13 cellular contexts compared by ENCODE assay signal in genomic region chr10:87775766-87776165, GRCh38. TPM values are rescaled to one million over a fixed set of nuclear protein-coding genes. Genes with fewer than 3 reads are reported as not detected.
DNase-seq lines count a peak whose midpoint lies in the region; ATAC-seq and TF ChIP-seq lines count a peak whose summit lies in the region.
"Had no signal": no experiment of that assay in that cellular context is flagged by ENCODE, and none has a peak within 500 bp of the region (broad histone marks: within the 10 kb centered on the region; RNA-seq: fewer than 3 reads in every experiment).

No MANE protein-coding gene starts in this region.

- POLR2A ChIA-PET in activated CD8-positive, alpha-beta T cell treated with anti-CD3 and anti-CD28 coated beads for 36 hours (lab: Charles Lee), result interaction anchor here (0.6 to 0.9 kb wide), 2 partner anchors 13 to 28 kb away, joined by 3 read pairs; no protein-coding TSS in a partner anchor
- POLR2A ChIA-PET in activated CD8-positive, alpha-beta T cell treated with anti-CD3 and anti-CD28 coated beads, Interleukin-2, amount 10 ng/mL, durations not matched to agents 7 days and 5 days (lab: Charles Lee), result no interaction called here
- POLR2A ChIA-PET in RWPE1 (lab: Yijun Ruan, JAX; ENCODE audit: low non-redundant PET), result no interaction called here

- H3K36me3 ChIP-seq in smooth muscle cell (ENCODE audit: low read depth), result peaks cover 11% of the 10 kb centered on the region
- no peaks in the 10 kb centered on the region; the same call in none of the 2 replicates for H3K36me3 ChIP-seq in H7 (replicated peaks; ENCODE audit: control insufficient read depth, insufficient read depth, low read length)
- H3K36me3 ChIP-seq: ovary had no signal

- peaks cover 8% of the 10 kb centered on the region for H3F3A ChIP-seq in smooth muscle cell (ENCODE audit: low read depth)

- 71% methylated on average over 4 of the region's 4 CpGs for WGBS in smooth muscle cell (ENCODE audit: low lambda C conversion rate)

- ATAC-seq in activated CD8-positive, alpha-beta T cell treated with anti-CD3 and anti-CD28 coated beads for 36 hours, result no peak
- ATAC-seq in activated CD8-positive, alpha-beta T cell treated with anti-CD3 and anti-CD28 coated beads, Interleukin-2, amount 10 ng/mL, durations not matched to agents 7 days and 5 days, result no peak
- ATAC-seq in HG03135 (IDR thresholded peaks at IDR 0.05; ENCODE audit: unreplicated experiment) (no peak), HG03378 (IDR thresholded peaks at IDR 0.05; ENCODE audit: unreplicated experiment) (no peak)

- H3K4me3 Mint-ChIP-seq in activated CD8-positive, alpha-beta T cell treated with anti-CD3 and anti-CD28 coated beads for 36 hours, result no peak overlapping the region
- no peak overlapping the region for H3K4me3 Mint-ChIP-seq in activated CD8-positive, alpha-beta T cell treated with anti-CD3 and anti-CD28 coated beads, Interleukin-2, amount 10 ng/mL, durations not matched to agents 7 days and 5 days
- no peak overlapping the region for H3K4me3 Mint-ChIP-seq in endothelial cell (ENCODE audit: unreplicated experiment)

- no peak overlapping the region for H3K9ac ChIP-seq in smooth muscle cell (ENCODE audit: low read depth)

- CTCF ChIA-PET in activated CD8-positive, alpha-beta T cell treated with anti-CD3 and anti-CD28 coated beads for 36 hours (lab: Charles Lee), result interaction anchor here (1.0 kb wide), 1 partner anchor 21 kb away, joined by 3 read pairs; no protein-coding TSS in a partner anchor
- CTCF ChIA-PET in activated CD8-positive, alpha-beta T cell treated with anti-CD3 and anti-CD28 coated beads, Interleukin-2, amount 10 ng/mL, durations not matched to agents 7 days and 5 days (lab: Charles Lee), result interaction anchor here (0.7 to 1.7 kb wide), 2 partner anchors 10 to 14 kb away, joined by 3 to 4 read pairs; no protein-coding TSS in a partner anchor
- CTCF ChIA-PET in RWPE1 (lab: Yijun Ruan, JAX), result interaction anchor here (0.6 kb wide), 2 partner anchors 53 to 54 kb away, joined by 3 read pairs; no protein-coding TSS in a partner anchor

- H3K9me3 Mint-ChIP-seq in activated CD8-positive, alpha-beta T cell treated with anti-CD3 and anti-CD28 coated beads for 36 hours, result no peaks in the 10 kb centered on the region
- no peaks in the 10 kb centered on the region for H3K9me3 Mint-ChIP-seq in activated CD8-positive, alpha-beta T cell treated with anti-CD3 and anti-CD28 coated beads, Interleukin-2, amount 10 ng/mL, durations not matched to agents 7 days and 5 days (ENCODE audit: insufficient read depth)
- H3K9me3 Mint-ChIP-seq in endothelial cell (ENCODE audit: unreplicated experiment), result no peaks in the 10 kb centered on the region

- H3K9me3 ChIP-seq in smooth muscle cell (replicated peaks; ENCODE audit: low read depth), result no peaks in the 10 kb centered on the region
- H3K9me3 ChIP-seq: ovary, thyroid gland had no signal

- peaks cover 25% of the 10 kb centered on the region for H3K36me3 Mint-ChIP-seq in activated CD8-positive, alpha-beta T cell treated with anti-CD3 and anti-CD28 coated beads for 36 hours (ENCODE audit: low read depth)
- peaks cover 31% of the 10 kb centered on the region for H3K36me3 Mint-ChIP-seq in activated CD8-positive, alpha-beta T cell treated with anti-CD3 and anti-CD28 coated beads, Interleukin-2, amount 10 ng/mL, durations not matched to agents 7 days and 5 days (ENCODE audit: low read depth)
- H3K36me3 Mint-ChIP-seq in endothelial cell (ENCODE audit: low read depth, unreplicated experiment), result no peaks in the 10 kb centered on the region

- no peak overlapping the region for H3K4me3 ChIP-seq in smooth muscle cell
- no peak overlapping the region for H3K4me3 ChIP-seq in H7 (ENCODE audit: insufficient read depth, low read depth, low read length)
- H3K4me3 ChIP-seq: ovary, thyroid gland had no signal

- peaks cover 16% of the 10 kb centered on the region for H4K20me1 ChIP-seq in smooth muscle cell (ENCODE audit: low read depth)

- no peaks in the 10 kb centered on the region for H3K27me3 Mint-ChIP-seq in activated CD8-positive, alpha-beta T cell treated with anti-CD3 and anti-CD28 coated beads for 36 hours
- H3K27me3 Mint-ChIP-seq in activated CD8-positive, alpha-beta T cell treated with anti-CD3 and anti-CD28 coated beads, Interleukin-2, amount 10 ng/mL, durations not matched to agents 7 days and 5 days (ENCODE audit: low read depth), result no peaks in the 10 kb centered on the region
- H3K27me3 Mint-ChIP-seq in endothelial cell (ENCODE audit: unreplicated experiment), result no peaks in the 10 kb centered on the region

- no peak for TF ChIP-seq CTCF in activated CD8-positive, alpha-beta T cell treated with anti-CD3 and anti-CD28 coated beads for 36 hours (IDR thresholded peaks at IDR 0.05)
- no peak for TF ChIP-seq CTCF in RWPE1 (conservative IDR thresholded peaks at IDR 0.05; ENCODE audit: low read depth)
- no peak for TF ChIP-seq CTCF in endothelial cell (IDR thresholded peaks at IDR 0.05; ENCODE audit: unreplicated experiment)
- no peak for TF ChIP-seq CTCF in smooth muscle cell (IDR thresholded peaks at IDR 0.05; ENCODE audit: borderline replicate concordance, insufficient read depth, poor library complexity, severe bottlenecking)

- intact Hi-C loops in activated CD8-positive, alpha-beta T cell treated with anti-CD3 and anti-CD28 coated beads for 36 hours (cut with micrococcal nuclease), result no loop called here

- H3K27me3 ChIP-seq in smooth muscle cell (ENCODE audit: low read depth) (no peaks in the 10 kb centered on the region), H7 (ENCODE audit: control insufficient read depth, insufficient read depth, low read length) (no peaks in the 10 kb centered on the region; the same call in 1 of the 2 replicates)
- H3K27me3 ChIP-seq: ovary, thyroid gland had no signal

- H3K79me2 ChIP-seq in smooth muscle cell (ENCODE audit: low read depth), result peaks cover 3% of the 10 kb centered on the region

- no peaks in the 10 kb centered on the region for H3K4me1 ChIP-seq in smooth muscle cell (ENCODE audit: low read depth)
- H3K4me1 ChIP-seq: thyroid gland had no signal

- H3K27ac Mint-ChIP-seq in activated CD8-positive, alpha-beta T cell treated with anti-CD3 and anti-CD28 coated beads for 36 hours, result peak overlapping the region; percentile 50
- no peak overlapping the region for H3K27ac Mint-ChIP-seq in activated CD8-positive, alpha-beta T cell treated with anti-CD3 and anti-CD28 coated beads, Interleukin-2, amount 10 ng/mL, durations not matched to agents 7 days and 5 days
- peak overlapping the region; percentile 93 for H3K27ac Mint-ChIP-seq in endothelial cell (ENCODE audit: unreplicated experiment)

- DNase-seq in activated CD8-positive, alpha-beta T cell treated with anti-CD3 and anti-CD28 coated beads for 36 hours, result no peak
- no peak for DNase-seq in activated CD8-positive, alpha-beta T cell treated with anti-CD3 and anti-CD28 coated beads, Interleukin-2, amount 10 ng/mL, durations not matched to agents 7 days and 5 days
- DNase-seq in RWPE1 (ENCODE audit: low spot score) (peak; percentile 10), endothelial cell (ENCODE audit: low spot score) (no peak), smooth muscle cell (lab: John Stamatoyannopoulos, UW; ENCODE audit: unreplicated experiment) (no peak), H7 (no peak)
- DNase-seq: activated CD4-positive, alpha-beta T cell treated with anti-CD3 and anti-CD28 coated beads for 1 hour; GF-D8; NCI-H146; ovary; thyroid gland had no signal

- peak overlapping the region; percentile 19 for H3K4me2 ChIP-seq in smooth muscle cell

- no peak overlapping the region for H2AFZ ChIP-seq in smooth muscle cell (ENCODE audit: low read depth)

- H3K27ac ChIP-seq in RWPE1, result no peak overlapping the region
- peak overlapping the region; percentile 44 for H3K27ac ChIP-seq in smooth muscle cell (ENCODE audit: low read depth)
- H3K27ac ChIP-seq: ovary, thyroid gland had no signal

- H3K4me1 Mint-ChIP-seq in activated CD8-positive, alpha-beta T cell treated with anti-CD3 and anti-CD28 coated beads for 36 hours (ENCODE audit: low read depth), result peaks cover 4% of the 10 kb centered on the region
- peaks cover 6% of the 10 kb centered on the region for H3K4me1 Mint-ChIP-seq in activated CD8-positive, alpha-beta T cell treated with anti-CD3 and anti-CD28 coated beads, Interleukin-2, amount 10 ng/mL, durations not matched to agents 7 days and 5 days (ENCODE audit: low read depth)
- H3K4me1 Mint-ChIP-seq in endothelial cell (ENCODE audit: unreplicated experiment), result peaks cover 4% of the 10 kb centered on the region

RNA-seq across cellular contexts. Expression of gene ATAD1, which starts 42.3 kb away (rescaled TPM):
- 10 to 100 TPM; 43.8 to 49.3 TPM for total RNA-seq in activated CD8-positive, alpha-beta T cell treated with anti-CD3 and anti-CD28 coated beads for 36 hours
- 10 to 100 TPM; 38.9 to 42.5 TPM for total RNA-seq in activated CD8-positive, alpha-beta T cell treated with anti-CD3 and anti-CD28 coated beads, Interleukin-2, amount 10 ng/mL, durations not matched to agents 7 days and 5 days
- 38.0 TPM for total RNA-seq in endothelial cell (ENCODE audit: unreplicated experiment)
- 64.0 and 71.8 TPM in 2 replicates for total RNA-seq in smooth muscle cell
- polyA plus RNA-seq in smooth muscle cell, result 38.1 and 39.9 TPM in 2 replicates
- total RNA-seq in H7 (2014; rRNA removed; shearing (Covaris generic)), result 37.5 and 47.2 TPM in 2 replicates
